1 cellular context compared by ENCODE assay signal in the genomic region with DNA sequence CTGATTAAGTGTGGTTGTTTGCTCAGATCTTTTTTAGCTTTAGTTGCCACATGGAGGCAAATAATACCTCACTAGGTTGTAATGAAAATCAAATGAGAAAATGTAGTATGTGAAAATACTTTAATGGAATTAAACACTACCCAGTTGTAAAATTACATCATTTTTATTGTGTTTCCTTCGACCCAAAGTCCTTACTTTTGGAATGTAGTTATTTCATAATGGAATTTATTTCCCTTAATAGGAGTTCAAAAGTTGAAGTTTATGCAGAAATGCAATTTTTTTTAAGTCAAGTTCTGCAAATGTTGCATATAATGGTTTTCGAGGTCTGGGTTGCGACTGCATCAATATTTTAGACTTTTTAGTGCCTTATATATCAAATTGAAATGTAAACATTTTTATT.
TF ChIP-seq lines count a peak whose summit lies in the region.

No MANE protein-coding gene starts in this region.

TF ChIP-seq in GM23338, 12 proteins besides CTCF, POLR2A, EP300 and RAD21 (continued from another document):
- TF ChIP-seq ZNF462 (CRISPR knock-in tag; IDR thresholded peaks at IDR 0.05) (no peak), STAT1 (IDR thresholded peaks at IDR 0.05; ENCODE audit: unreplicated experiment) (no peak), EZH2phosphoT487 (IDR thresholded peaks at IDR 0.05; ENCODE audit: unreplicated experiment) (no peak), POLR2AphosphoS5 (IDR thresholded peaks at IDR 0.05; ENCODE audit: low read depth) (no peak), ZNF114 (CRISPR knock-in tag; IDR thresholded peaks at IDR 0.05) (no peak), EZH2 (IDR thresholded peaks at IDR 0.05; ENCODE audit: low read depth, unreplicated experiment) (no peak)
